23 cellular contexts compared by ENCODE assay signal in genomic region chr13:94546071-94546839, GRCh38. TPM values are rescaled to one million over a fixed set of nuclear protein-coding genes. Genes with fewer than 3 reads are reported as not detected.
DNase-seq lines count a peak whose midpoint lies in the region; TF ChIP-seq lines count a peak whose summit lies in the region.
"Had no signal": no experiment of that assay in that cellular context is flagged by ENCODE, and none has a peak within 500 bp of the region (broad histone marks: within the 10 kb centered on the region; RNA-seq: fewer than 3 reads in every experiment).

No MANE protein-coding gene starts in this region.

- peaks cover 6% of the 10 kb centered on the region for H3K23me2 ChIP-seq in H9 (ENCODE audit: insufficient read length, low read depth, low read length, poor library complexity, severe bottlenecking)

- H2BK120ac ChIP-seq in H9 (ENCODE audit: low read depth, low read length, poor library complexity, severe bottlenecking), result no peak overlapping the region

- no CpG with 5 or more reads among the region's 10 CpGs for WGBS in H9 (ENCODE audit: extremely low coverage, insufficient read length, low lambda C conversion rate)
- 80 to 86% methylated on average over 10 of the region's 10 CpGs for WGBS in testis, 2 donors
- WGBS in stomach, 5 donors, result 87 to 92% (median 90%) methylated on average over 10 of the region's 10 CpGs

- no peak overlapping the region for H3K18ac ChIP-seq in H9 (ENCODE audit: insufficient read length, low read depth, low read length)

- H4K5ac ChIP-seq in H9 (ENCODE audit: insufficient read length, low read depth, low read length), result no peak overlapping the region

- H3K27me3 ChIP-seq in H9 (ENCODE audit: insufficient read depth, low read length) (no peaks in the 10 kb centered on the region), testis (no peaks in the 10 kb centered on the region), stomach (no peaks in the 10 kb centered on the region), dorsolateral prefrontal cortex (no peaks in the 10 kb centered on the region)
- H3K27me3 ChIP-seq: esophagus squamous epithelium, ovary had no signal

- TF ChIP-seq CTCF in H9 (conservative IDR thresholded peaks at IDR 0.05), result no peak
- no peak for TF ChIP-seq CTCF in testis (IDR thresholded peaks at IDR 0.05)
- TF ChIP-seq CTCF in stomach (IDR thresholded peaks at IDR 0.05), result no peak
- no peak for TF ChIP-seq CTCF in dorsolateral prefrontal cortex (IDR thresholded peaks at IDR 0.05 in 54 of 56, conservative IDR thresholded peaks at IDR 0.05 in 2 of 56; ENCODE audit: low read depth in 1 of 56, partially characterized antibody in 56 of 56)

- TF ChIP-seq POLR2A in testis (IDR thresholded peaks at IDR 0.05) (no peak), stomach (IDR thresholded peaks at IDR 0.05) (no peak)

- peaks cover 7% of the 10 kb centered on the region for H3K27me3 Mint-ChIP-seq in H9 (ENCODE audit: low read depth)

- H2BK20ac ChIP-seq in H9 (ENCODE audit: low read depth, low read length, poor library complexity, severe bottlenecking), result no peak overlapping the region

- no peak overlapping the region for H4K91ac ChIP-seq in H9 (ENCODE audit: insufficient read length, low read depth, low read length)

- peak overlapping the region in 1 of 2 experiments; percentile 16; a peak in 2 of 5 replicates for H3K4me3 Mint-ChIP-seq in H9
- H3K4me3 Mint-ChIP-seq: activated CD4-positive, alpha-beta memory T cell treated with anti-CD3 and anti-CD28 coated beads, Interleukin-2, amount 10 ng/mL, durations not matched to agents 7 days and 5 days; CD14-positive monocyte; type B pancreatic cell had no signal

- H3K79me1 ChIP-seq in H9 (ENCODE audit: insufficient read depth, low read depth, low read length, poor library complexity, severe bottlenecking), result no peaks in the 10 kb centered on the region

- no peak overlapping the region for H3K4ac ChIP-seq in H9 (ENCODE audit: low read depth, low read length)

- H3K27ac ChIP-seq in H9 (ENCODE audit: insufficient read length, low read depth, low read length) (no peak overlapping the region), testis (peak overlapping the region; percentile 22 to 57), stomach (no peak overlapping the region), dorsolateral prefrontal cortex (peak overlapping the region in 1 of 59 donors; percentile 17)
- H3K27ac ChIP-seq: esophagus squamous epithelium, left lung, ovary had no signal

- no peak for TF ChIP-seq EP300 in stomach (IDR thresholded peaks at IDR 0.05)

- H3K79me2 ChIP-seq in H9 (ENCODE audit: insufficient read depth, low read length), result no peaks in the 10 kb centered on the region

- H4K20me1 ChIP-seq in H9 (ENCODE audit: control insufficient read depth, insufficient read depth, insufficient read length), result no peaks in the 10 kb centered on the region

- H3K4me2 ChIP-seq in H9 (ENCODE audit: insufficient read depth, insufficient read length, low read length), result no peak overlapping the region

- H3K36me3 ChIP-seq in testis (ENCODE audit: low read depth, missing control alignments), result no peaks in the 10 kb centered on the region
- no peaks in the 10 kb centered on the region for H3K36me3 ChIP-seq in stomach
- H3K36me3 ChIP-seq: esophagus squamous epithelium, left lung, ovary had no signal

- H3K9me3 ChIP-seq in H9 (ENCODE audit: control insufficient read depth, low read depth, low read length) (no peaks in the 10 kb centered on the region), testis (no peaks in the 10 kb centered on the region), stomach (no peaks in the 10 kb centered on the region)
- H3K9me3 ChIP-seq: esophagus squamous epithelium, left lung, ovary had no signal

- no peak overlapping the region for H3K23ac ChIP-seq in H9 (ENCODE audit: insufficient read length, low read depth, low read length)

- DNase-seq in H9 (no peak), SK-N-DZ (ENCODE audit: low spot score) (peak; percentile 58), kidney tubule cell (ENCODE audit: low spot score) (peak; percentile 27), testis (no peak), stomach (no peak), dorsolateral prefrontal cortex (no peak), posterior vena cava (ENCODE audit: low spot score) (no peak)
- DNase-seq: activated CD4-positive, alpha-beta memory T cell treated with anti-CD3 and anti-CD28 coated beads, Interleukin-2, amount 10 ng/mL, durations not matched to agents 7 days and 5 days; activated CD4-positive, alpha-beta T cell treated with anti-CD3 and anti-CD28 coated beads for 1 hour; activated CD8-positive, alpha-beta memory T cell treated with anti-CD3 and anti-CD28 coated beads, Interleukin-2, amount 50 U/mL, for 48 hours; activated naive CD4-positive, alpha-beta T cell treated with anti-CD3 and anti-CD28 coated beads, Interleukin-2, amount 50 U/mL, for 16 hours; anterior cingulate cortex; esophagus squamous epithelium; foreskin melanocyte; left lung; NCI-H1092 treated with DMSO at 0.1 percent for 48 hours; NCI-H2029; NCI-H526; ovary; retina; stimulated activated CD4-positive, alpha-beta T cell treated with anti-CD3 and anti-CD28 coated beads, Interleukin-2, amount 100 ng/mL, for 24 hours had no signal

- no peak overlapping the region for H2AK5ac ChIP-seq in H9 (ENCODE audit: insufficient read length, low read length)

- no peak overlapping the region for H3K9ac ChIP-seq in H9 (ENCODE audit: extremely low read depth, insufficient read length, low read length)

- H3K4me1 Mint-ChIP-seq in H9, result peaks cover 26 to 37% of the 10 kb centered on the region in 2 experiments

- intact Hi-C loops in testis (cut with DNase I; ENCODE audit: low total_unique reads) (no loop called here), stomach (cut with DNase I; ENCODE audit: low total_unique reads) (no loop called here), dorsolateral prefrontal cortex (cut with DNase I) (loop anchor here in 1 of 2 donors (5.0 kb wide), 1 partner anchor 114 kb away; no protein-coding TSS in a partner anchor), posterior vena cava (cut with DNase I) (no loop called here)

- H3K4me1 ChIP-seq in H9 (ENCODE audit: insufficient read depth, low read length) (peaks cover 4% of the 10 kb centered on the region; the same call in 1 of the 2 replicates), testis (peaks cover 7% of the 10 kb centered on the region), stomach (peaks cover 15 to 19% (median 17%) of the 10 kb centered on the region in 4 donors)

- no peak overlapping the region for H3K56ac ChIP-seq in H9 (ENCODE audit: insufficient read length, low read depth, low read length)

- H3K36me3 Mint-ChIP-seq in H9 (ENCODE audit: insufficient read depth in 1 of 3, low read depth in 3 of 3), result peaks cover 0 to 5% (median 3%) of the 10 kb centered on the region in 3 experiments; a peak in 3 of 7 replicates
- H3K36me3 Mint-ChIP-seq: CD14-positive monocyte had no signal

- no peak overlapping the region for H2AFZ ChIP-seq in H9 (ENCODE audit: low read length)

- H3K14ac ChIP-seq in H9 (ENCODE audit: insufficient read depth, low read length), result no peak overlapping the region

- no peak overlapping the region for H4K8ac ChIP-seq in H9 (replicated peaks; ENCODE audit: insufficient read length, low read depth, low read length)

- H3K27ac Mint-ChIP-seq in H9, result peak overlapping the region; percentile 54 to 91 (median 83); a peak in 5 of 7 replicates
- H3K27ac Mint-ChIP-seq: activated CD4-positive, alpha-beta memory T cell treated with anti-CD3 and anti-CD28 coated beads, Interleukin-2, amount 10 ng/mL, durations not matched to agents 7 days and 5 days; CD14-positive monocyte; type B pancreatic cell had no signal

- H2BK15ac ChIP-seq in H9 (ENCODE audit: low read depth, low read length), result no peak overlapping the region

- no peak overlapping the region for H2BK12ac ChIP-seq in H9 (ENCODE audit: insufficient read length, low read depth, low read length)

- no peak overlapping the region for H2BK5ac ChIP-seq in H9 (ENCODE audit: insufficient read length, low read length)

- H3K4me3 ChIP-seq in testis (no peak overlapping the region), stomach (no peak overlapping the region), dorsolateral prefrontal cortex (no peak overlapping the region)
- H3K4me3 ChIP-seq: esophagus squamous epithelium, left lung, ovary had no signal

- H3T11ph ChIP-seq in H9 (ENCODE audit: low read length), result no peak overlapping the region

- peaks cover 2 to 7% of the 10 kb centered on the region in 2 experiments; a peak in 2 of 5 replicates for H3K9me3 Mint-ChIP-seq in H9
- H3K9me3 Mint-ChIP-seq: activated CD4-positive, alpha-beta memory T cell treated with anti-CD3 and anti-CD28 coated beads, Interleukin-2, amount 10 ng/mL, durations not matched to agents 7 days and 5 days; type B pancreatic cell had no signal

RNA-seq across cellular contexts. Expression of gene TGDS, which starts 49.7 kb away (rescaled TPM):
- total RNA-seq in H9 (2021), result 10.4 and 13.9 TPM in 2 replicates
- 14.2 and 19.3 TPM in 2 replicates for polyA plus RNA-seq in SK-N-DZ (2014; cell fraction: cytosol; rRNA removed)
- polyA plus RNA-seq in SK-N-DZ (2014; cell fraction: nucleus; rRNA removed), result 17.6 and 21.8 TPM in 2 replicates
- 10 to 100 TPM in 1 of 2 donors, 1 to 10 TPM in 1; 8.7 to 10.1 TPM for total RNA-seq in testis
- polyA plus RNA-seq in testis (ENCODE audit: insufficient read depth, low read depth, low replicate concordance), result 9.5 TPM
- 10 to 100 TPM in 2 of 5 donors, 1 to 10 TPM in 2, not detected in 1; 3.6 to 21.8 (median 12.6) TPM for total RNA-seq in stomach
- 10 to 100 TPM in 1 of 3 donors, 1 to 10 TPM in 2; 7.8 to 11.6 (median 8.2) TPM for polyA plus RNA-seq in stomach
- 1 to 10 TPM; 2.8 to 9.4 (median 5.8) TPM for total RNA-seq in dorsolateral prefrontal cortex
- 1 to 10 TPM; 7.4 to 7.6 TPM for total RNA-seq in posterior vena cava

RNA-seq across cellular contexts. Expression of gene GPR180, which starts 55.4 kb away (rescaled TPM):
- total RNA-seq in H9 (2021) (5.1 and 5.5 TPM in 2 replicates), testis (1 to 10 TPM; 2.0 to 3.3 TPM), stomach (10 to 100 TPM in 1 of 5 donors, 1 to 10 TPM in 3, under 1 TPM in 1; under 0.01 to 12.9 (median 5.1) TPM), dorsolateral prefrontal cortex (10 to 100 TPM in 95 of 120 experiments, 1 to 10 TPM in 25; 7.3 to 15.0 (median 11.3) TPM), posterior vena cava (1 to 10 TPM; 5.4 to 6.5 TPM)
- 3.9 and 5.0 TPM in 2 replicates for polyA plus RNA-seq in SK-N-DZ (2014; cell fraction: cytosol; rRNA removed)
- polyA plus RNA-seq in SK-N-DZ (2014; cell fraction: nucleus; rRNA removed), result 6.5 and 7.1 TPM in 2 replicates
- polyA plus RNA-seq in testis (ENCODE audit: insufficient read depth, low read depth, low replicate concordance) (2.7 TPM), stomach (1 to 10 TPM; 1.1 to 1.2 (median 1.1) TPM)

Comparison
In these comparisons a context has a peak if more than half of its experiments do, and no peak if none do; other contexts are left out.
1. DNase-seq: peak in SK-N-DZ (single experiment) and kidney tubule cell (single experiment); none in H9 (single experiment), testis (single experiment), stomach (single experiment), dorsolateral prefrontal cortex (0 of 10) and posterior vena cava (single experiment).
2. H3K27ac ChIP-seq: peak in testis (2 of 2); none in H9 (single experiment) and stomach (0 of 5).